ENCODE assay signal across 1 cellular context in the genomic region with DNA sequence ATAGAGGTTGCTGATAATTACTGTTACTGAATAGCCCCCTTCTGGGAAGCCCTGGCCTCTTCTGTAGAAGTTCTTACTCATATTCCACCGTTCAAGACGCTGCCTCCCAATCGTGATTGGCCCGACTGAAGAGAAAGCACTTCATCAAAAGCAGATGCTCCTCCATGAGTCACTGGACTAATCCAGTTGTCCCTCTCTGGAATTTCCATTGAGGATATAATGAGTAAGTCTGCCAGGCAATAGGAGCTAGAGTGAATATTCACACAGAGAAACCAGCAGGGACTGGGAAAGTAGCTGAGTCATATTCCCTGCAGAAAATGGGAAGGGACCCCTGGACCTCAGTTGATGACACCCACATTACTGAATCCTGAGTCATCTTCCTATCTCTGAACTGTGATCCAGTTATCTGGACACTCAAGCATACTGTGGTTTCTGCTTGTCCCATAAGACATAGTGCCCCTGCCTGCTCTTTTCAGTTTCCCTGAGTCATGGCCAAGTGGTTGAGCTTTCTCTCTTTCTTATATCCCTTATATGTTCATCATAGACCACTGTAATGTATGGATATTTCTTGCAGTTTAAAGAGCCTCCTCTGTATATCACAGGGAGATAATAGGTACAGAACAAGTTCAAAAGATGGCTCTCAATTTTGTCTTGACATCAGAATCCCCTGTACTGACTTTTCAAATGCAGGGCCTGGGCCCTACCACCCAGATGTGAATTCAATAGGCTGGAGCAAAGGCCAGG.
TF ChIP-seq lines count a peak whose summit lies in the region.

No MANE protein-coding gene starts in this region.

TF ChIP-seq in HCT116, 20 proteins besides CTCF, POLR2A, EP300 and RAD21 (continued from another document):
- TF ChIP-seq, protein P1, sequence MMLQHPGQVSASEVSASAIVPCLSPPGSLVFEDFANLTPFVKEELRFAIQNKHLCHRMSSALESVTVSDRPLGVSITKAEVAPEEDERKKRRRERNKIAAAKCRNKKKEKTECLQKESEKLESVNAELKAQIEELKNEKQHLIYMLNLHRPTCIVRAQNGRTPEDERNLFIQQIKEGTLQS (IDR thresholded peaks at IDR 0.05): no peak; the same call in 1 of the 2 replicates
- TF ChIP-seq YY1 (IDR thresholded peaks at IDR 0.05; ENCODE audit: extremely low read depth, insufficient replicate concordance, low read depth, low read length) (no peak), SIN3A (IDR thresholded peaks at IDR 0.05; ENCODE audit: low read depth) (peak; percentile 44; the same call in 1 of the 2 replicates), FOSL1 (IDR thresholded peaks at IDR 0.05; ENCODE audit: low read depth) (peak; percentile 91), JUND (IDR thresholded peaks at IDR 0.05) (peak; percentile 85), CEBPB (IDR thresholded peaks at IDR 0.05; ENCODE audit: low read depth) (no peak; the same call in 1 of the 2 replicates), POLR2AphosphoS5 (IDR thresholded peaks at IDR 0.05; ENCODE audit: low read depth, low read length) (no peak)
- TF ChIP-seq, protein P2, sequence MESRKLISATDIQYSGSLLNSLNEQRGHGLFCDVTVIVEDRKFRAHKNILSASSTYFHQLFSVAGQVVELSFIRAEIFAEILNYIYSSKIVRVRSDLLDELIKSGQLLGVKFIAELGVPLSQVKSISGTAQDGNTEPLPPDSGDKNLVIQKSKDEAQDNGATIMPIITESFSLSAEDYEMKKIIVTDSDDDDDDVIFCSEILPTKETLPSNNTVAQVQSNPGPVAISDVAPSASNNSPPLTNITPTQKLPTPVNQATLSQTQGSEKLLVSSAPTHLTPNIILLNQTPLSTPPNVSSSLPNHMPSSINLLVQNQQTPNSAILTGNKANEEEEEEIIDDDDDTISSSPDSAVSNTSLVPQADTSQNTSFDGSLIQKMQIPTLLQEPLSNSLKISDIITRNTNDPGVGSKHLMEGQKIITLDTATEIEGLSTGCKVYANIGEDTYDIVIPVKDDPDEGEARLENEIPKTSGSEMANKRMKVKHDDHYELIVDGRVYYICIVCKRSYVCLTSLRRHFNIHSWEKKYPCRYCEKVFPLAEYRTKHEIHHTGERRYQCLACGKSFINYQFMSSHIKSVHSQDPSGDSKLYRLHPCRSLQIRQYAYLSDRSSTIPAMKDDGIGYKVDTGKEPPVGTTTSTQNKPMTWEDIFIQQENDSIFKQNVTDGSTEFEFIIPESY (IDR thresholded peaks at IDR 0.05; ENCODE audit: extremely low read depth, insufficient replicate concordance, low read length): no peak
